Comparison of ENCODE assay signal across 33 cellular contexts in genomic region chr11:62464655-62465054, GRCh38. TPM values are rescaled to one million over a fixed set of nuclear protein-coding genes. Genes with fewer than 3 reads are reported as not detected.
DNase-seq lines count a peak whose midpoint lies in the region; ATAC-seq, FAIRE-seq and TF ChIP-seq lines count a peak whose summit lies in the region.
"Had no signal": no experiment of that assay in that cellular context is flagged by ENCODE, and none has a peak within 500 bp of the region (broad histone marks: within the 10 kb centered on the region; RNA-seq: fewer than 3 reads in every experiment).

No MANE protein-coding gene starts in this region.

- no peaks in the 10 kb centered on the region for H3K36me3 ChIP-seq in K562 (ENCODE audit: control insufficient read depth, insufficient read depth, low read length)
- H3K36me3 ChIP-seq: ascending aorta, heart right ventricle had no signal

- no peak overlapping the region for H3K4me3 ChIP-seq in K562
- H3K4me3 ChIP-seq: ascending aorta, heart right ventricle had no signal

- TF ChIP-seq EP300 in K562 (IDR thresholded peaks at IDR 0.05; ENCODE audit: low read length), result no peak

- H3K4me3 Mint-ChIP-seq in natural killer cell treated with Interleukin-12 subunit alpha and Interleukin-12 subunit beta and Interleukin-15 and Interleukin-18, amount 100 ng/mL, for 72 hours, result peak overlapping the region; percentile 23
- H3K4me3 Mint-ChIP-seq in natural killer cell, result no peak overlapping the region
- H3K4me3 Mint-ChIP-seq: activated CD4-positive, alpha-beta T cell treated with anti-CD3 and anti-CD28 coated beads, Interleukin-2, amount 10 ng/mL, durations not matched to agents 24 days and 14 days; activated T-cell treated with anti-CD3 and anti-CD28 coated beads, Interleukin-2, amount 50 U/mL, for 72 hours; naive thymus-derived CD4-positive, alpha-beta T cell; T-cell; type B pancreatic cell had no signal

- no peaks in the 10 kb centered on the region for H3K79me2 ChIP-seq in K562 (ENCODE audit: control insufficient read depth, insufficient read depth, low read length)

- no peaks in the 10 kb centered on the region for H4K20me1 ChIP-seq in K562 (replicated peaks; ENCODE audit: control insufficient read depth, insufficient read depth, low read length)

- H2AFZ ChIP-seq in K562 (ENCODE audit: low read depth, low read length), result 0 out of 2 replicates have a peak overlapping the region, but pooled peaks have one; percentile 19

- peak overlapping the region; percentile 46 to 81 for H3K27ac Mint-ChIP-seq in natural killer cell treated with Interleukin-12 subunit alpha and Interleukin-12 subunit beta and Interleukin-15 and Interleukin-18, amount 100 ng/mL, for 72 hours
- H3K27ac Mint-ChIP-seq in natural killer cell, result no peak overlapping the region
- H3K27ac Mint-ChIP-seq: activated CD4-positive, alpha-beta T cell treated with anti-CD3 and anti-CD28 coated beads, Interleukin-2, amount 10 ng/mL, durations not matched to agents 24 days and 14 days; activated T-cell treated with anti-CD3 and anti-CD28 coated beads, Interleukin-2, amount 50 U/mL, for 72 hours; T-cell; type B pancreatic cell had no signal

- peaks cover 62% of the 10 kb centered on the region in 2 experiments for H3K4me1 ChIP-seq in K562 (replicated peaks in 1 of 2; ENCODE audit: control insufficient read depth in 2 of 2, insufficient read depth in 2 of 2, low read length in 2 of 2)
- H3K4me1 ChIP-seq: ascending aorta had no signal

- no peak for DNase-seq in natural killer cell treated with Interleukin-12 subunit alpha and Interleukin-12 subunit beta and Interleukin-15 and Interleukin-18, amount 100 ng/mL, for 72 hours (ENCODE audit: low spot score)
- DNase-seq in natural killer cell (no peak), K562 (ENCODE audit: extremely low read depth in 1 of 4, low spot score in 3 of 4) (no peak), NCI-H345 treated with DMSO at 0.1 percent for 48 hours (lab: John Stamatoyannopoulos, UW; ENCODE audit: unreplicated experiment) (no peak), HT-29 (ENCODE audit: low spot score) (no peak)
- no peak for DNase-seq in activated CD4-positive, alpha-beta T cell treated with anti-CD3 and anti-CD28 coated beads for 4 hours
- DNase-seq in stimulated activated CD4-positive, alpha-beta T cell treated with anti-CD3 and anti-CD28 coated beads, Interleukin-2, amount 100 ng/mL, for 48 hours, result no peak
- DNase-seq: activated CD4-positive, alpha-beta T cell treated with anti-CD3 and anti-CD28 coated beads, Interleukin-2, amount 10 ng/mL, durations not matched to agents 24 days and 14 days; activated naive CD4-positive, alpha-beta T cell treated with anti-CD3 and anti-CD28 coated beads, Interleukin-2, amount 50 U/mL, for 16 hours; activated T-cell treated with anti-CD3 and anti-CD28 coated beads, Interleukin-2, amount 50 U/mL, for 72 hours; caudate nucleus; COR-L47; heart right ventricle; KBM-7; left cardiac atrium; mesendoderm; naive thymus-derived CD4-positive, alpha-beta T cell; NCI-H146; NCI-H2227 treated with DMSO at 0.1 percent for 48 hours; NCI-H774; retina; stimulated activated CD4-positive, alpha-beta T cell treated with anti-CD3 and anti-CD28 coated beads, Interleukin-4, amount 100 ng/mL, for 1 hour; stimulated activated naive CD8-positive, alpha-beta T cell treated with anti-CD3 and anti-CD28 coated beads, Interleukin-15, Interleukin-2, amounts not matched to agents 100 U/mL and 50 U/mL, for 24 hours; T-cell had no signal

- no peaks in the 10 kb centered on the region for H3K27me3 Mint-ChIP-seq in natural killer cell treated with Interleukin-12 subunit alpha and Interleukin-12 subunit beta and Interleukin-15 and Interleukin-18, amount 100 ng/mL, for 72 hours
- H3K27me3 Mint-ChIP-seq in natural killer cell (ENCODE audit: low read depth in 2 of 2), result no peaks in the 10 kb centered on the region
- H3K27me3 Mint-ChIP-seq: T-cell, type B pancreatic cell had no signal

- no peaks in the 10 kb centered on the region for H3K27me3 ChIP-seq in K562 (ENCODE audit: control insufficient read depth in 2 of 2, insufficient read depth in 2 of 2, low read length in 2 of 2)
- H3K27me3 ChIP-seq: ascending aorta, heart right ventricle had no signal

- intact Hi-C loops in natural killer cell (cut with micrococcal nuclease) (no loop called here), K562 (cut with micrococcal nuclease) (no loop called here)

- POLR2A ChIA-PET in K562 (lab: Yijun Ruan, JAX), result no interaction called here

- FAIRE-seq in K562 (lab: Jason Lieb, UNC), result no peak
- FAIRE-seq: H1, TTC549 had no signal

- H3K9ac ChIP-seq in K562 (ENCODE audit: insufficient read depth in 1 of 2, low read depth in 2 of 2, low read length in 2 of 2), result no peak overlapping the region

- H3K36me3 Mint-ChIP-seq in natural killer cell treated with Interleukin-12 subunit alpha and Interleukin-12 subunit beta and Interleukin-15 and Interleukin-18, amount 100 ng/mL, for 72 hours, result no peaks in the 10 kb centered on the region
- H3K36me3 Mint-ChIP-seq in natural killer cell, result no peaks in the 10 kb centered on the region
- H3K36me3 Mint-ChIP-seq: naive thymus-derived CD4-positive, alpha-beta T cell; T-cell; type B pancreatic cell had no signal

- in situ Hi-C loops in K562 (cut with MboI), result no loop called here

- no peak for ATAC-seq in natural killer cell treated with Interleukin-12 subunit alpha and Interleukin-12 subunit beta and Interleukin-15 and Interleukin-18, amount 100 ng/mL, for 72 hours
- ATAC-seq in natural killer cell, result no peak
- ATAC-seq in HG02852 (IDR thresholded peaks at IDR 0.05; ENCODE audit: unreplicated experiment), result peak; percentile 48
- ATAC-seq in K562, result no peak
- ATAC-seq: activated T-cell treated with anti-CD3 and anti-CD28 coated beads, Interleukin-2, amount 50 U/mL, for 72 hours; heart right ventricle; left cardiac atrium; naive thymus-derived CD4-positive, alpha-beta T cell; stimulated activated naive CD8-positive, alpha-beta T cell treated with anti-CD3 and anti-CD28 coated beads, Interleukin-15, Interleukin-2, amounts not matched to agents 100 U/mL and 50 U/mL, for 24 hours; T-cell had no signal

- TF ChIP-seq CTCF in natural killer cell (IDR thresholded peaks at IDR 0.05), result no peak
- TF ChIP-seq CTCF in K562 (IDR thresholded peaks at IDR 0.05 in 2 of 3, conservative IDR thresholded peaks at IDR 0.05 in 1 of 3; ENCODE audit: insufficient read depth in 2 of 3, low read depth in 1 of 3, low read length in 3 of 3), result no peak

- CTCF ChIA-PET in K562 (lab: Yijun Ruan, JAX; ENCODE audit: low intra/inter-chr PET ratio), result no interaction called here

- WGBS in K562 (ENCODE audit: insufficient coverage, low coverage, missing lambda C conversion rate), result 81% methylated on average over 7 of the region's 7 CpGs

- no peak for TF ChIP-seq POLR2A in K562 (conservative IDR thresholded peaks at IDR 0.05)

- BruUV-seq in K562 (replicated peaks; lab: Mats Ljungman, UMichigan), result no TSS peak

- H3K4me1 Mint-ChIP-seq in natural killer cell treated with Interleukin-12 subunit alpha and Interleukin-12 subunit beta and Interleukin-15 and Interleukin-18, amount 100 ng/mL, for 72 hours (ENCODE audit: low read depth in 2 of 2), result peaks cover 29 to 36% of the 10 kb centered on the region in 2 donors
- peaks cover 14% of the 10 kb centered on the region in 2 donors for H3K4me1 Mint-ChIP-seq in natural killer cell

- H3K27ac ChIP-seq in K562 (ENCODE audit: extremely low read depth, low read depth, low read length), result no peak overlapping the region
- H3K27ac ChIP-seq: ascending aorta, heart right ventricle had no signal

- TF ChIP-seq RAD21 in K562 (CRISPR knock-in tag; conservative IDR thresholded peaks at IDR 0.05 in 1 of 2, IDR thresholded peaks at IDR 0.05 in 1 of 2), result no peak

- no peaks in the 10 kb centered on the region for H3K9me3 ChIP-seq in K562 (replicated peaks; ENCODE audit: control insufficient read depth, insufficient read depth, low read depth, low read length)
- H3K9me3 ChIP-seq: ascending aorta, heart right ventricle had no signal

- no peak overlapping the region for H3K4me2 ChIP-seq in K562 (ENCODE audit: insufficient read depth, low read length)

- H3K9me3 Mint-ChIP-seq in natural killer cell treated with Interleukin-12 subunit alpha and Interleukin-12 subunit beta and Interleukin-15 and Interleukin-18, amount 100 ng/mL, for 72 hours, result no peaks in the 10 kb centered on the region
- H3K9me3 Mint-ChIP-seq in natural killer cell, result no peaks in the 10 kb centered on the region
- H3K9me3 Mint-ChIP-seq: activated CD4-positive, alpha-beta T cell treated with anti-CD3 and anti-CD28 coated beads, Interleukin-2, amount 10 ng/mL, durations not matched to agents 24 days and 14 days; activated T-cell treated with anti-CD3 and anti-CD28 coated beads, Interleukin-2, amount 50 U/mL, for 72 hours; naive thymus-derived CD4-positive, alpha-beta T cell; T-cell; type B pancreatic cell had no signal

- no peaks in the 10 kb centered on the region for H3K9me1 ChIP-seq in K562 (ENCODE audit: control insufficient read depth, insufficient read depth, low read length)

TF ChIP-seq in K562, 482 proteins besides CTCF, POLR2A, EP300 and RAD21 (continues in another document):
- TF ChIP-seq ZNF3 (CRISPR knock-in tag; IDR thresholded peaks at IDR 0.05) (no peak), NCOA4 (IDR thresholded peaks at IDR 0.05; ENCODE audit: partially characterized antibody) (no peak), PTRF (tag; IDR thresholded peaks at IDR 0.05) (no peak), SMAD1 (IDR thresholded peaks at IDR 0.05; ENCODE audit: low read depth, low read length, partially characterized antibody) (no peak), NR1H2 (CRISPR knock-in tag; IDR thresholded peaks at IDR 0.05) (no peak)

RNA-seq across cellular contexts. Expression of gene SCGB1A1, which starts 45.8 kb away (rescaled TPM):
- total RNA-seq in natural killer cell treated with Interleukin-12 subunit alpha and Interleukin-12 subunit beta and Interleukin-15 and Interleukin-18, amount 100 ng/mL, for 72 hours, result not detected
- total RNA-seq in natural killer cell (not detected), K562 (2014; rRNA removed) (not detected in 2 replicates), K562 (2014; rRNA removed; fragmentation: Illumina TruSeq; extraction: Trizol) (not detected in 2 replicates), K562 (2015; rRNA removed; fragmentation: Illumina TruSeq; extraction: Trizol) (not detected in 2 replicates), K562 (2021) (0.55 and 1.1 TPM in 2 replicates)
- total RNA-seq in K562 (2011; cell fraction: chromatin; rRNA removed; ENCODE audit: low replicate concordance), result not detected in 2 replicates
- total RNA-seq in K562 (2011; cell fraction: nucleolus; rRNA removed), result not detected in 2 replicates
- not detected in 2 replicates for total RNA-seq in K562 (2011; cell fraction: nucleoplasm; rRNA removed)
- polyA plus RNA-seq in K562 (2011; rRNA removed) (not detected in 2 replicates), K562 (2014; fragmentation: Illumina TruSeq; extraction: Trizol) (not detected in 2 replicates), K562 (2014; fragmentation: Nextera tagmentation; extraction: Ambion mirVana) (not detected), K562 (2014; rRNA removed) (not detected in 2 replicates)
- polyA plus RNA-seq in K562 (2011; cell fraction: cytosol; rRNA removed), result not detected in 2 replicates
- polyA plus RNA-seq in K562 (2011; cell fraction: nucleus; rRNA removed), result not detected in 2 replicates
- not detected in 2 replicates for polyA plus RNA-seq in K562 (2012)
- polyA minus RNA-seq in K562 (2011; rRNA and poly(A)+ RNA removed), result not detected in 2 replicates
- not detected in 2 replicates for polyA minus RNA-seq in K562 (2011; cell fraction: cytosol; rRNA and poly(A)+ RNA removed)
- polyA minus RNA-seq in K562 (2011; cell fraction: nucleus; rRNA and poly(A)+ RNA removed), result not detected in 2 replicates
- not detected in 2 replicates for total RNA-seq in HT-29 (2014; rRNA removed; shearing (Covaris generic))
- total RNA-seq: activated CD4-positive, alpha-beta T cell treated with anti-CD3 and anti-CD28 coated beads, Interleukin-2, amount 10 ng/mL, durations not matched to agents 24 days and 14 days; activated T-cell treated with anti-CD3 and anti-CD28 coated beads, Interleukin-2, amount 50 U/mL, for 72 hours; ascending aorta; Daoy; dermis microvascular lymphatic vessel endothelial cell; H1; heart right ventricle; left cardiac atrium; naive thymus-derived CD4-positive, alpha-beta T cell; osteoblast had no signal
- polyA plus RNA-seq: BJ; H1; naive thymus-derived CD4-positive, alpha-beta T cell had no signal

Comparison
In these comparisons a context has a peak if more than half of its experiments do, and no peak if none do; other contexts are left out.
1. H3K27ac Mint-ChIP-seq: peak in natural killer cell treated with Interleukin-12 subunit alpha and Interleukin-12 subunit beta and Interleukin-15 and Interleukin-18, amount 100 ng/mL, for 72 hours (2 of 2); none in natural killer cell (0 of 2).